8 cellular contexts compared by ENCODE assay signal in genomic region chr4:175947117-175947722, GRCh38.
DNase-seq lines count a peak whose midpoint lies in the region; ATAC-seq, FAIRE-seq and TF ChIP-seq lines count a peak whose summit lies in the region.

No MANE protein-coding gene starts in this region.

- no peak overlapping the region for H3K27ac ChIP-seq in gastrocnemius medialis

- H3K36me3 ChIP-seq in gastrocnemius medialis = no peaks in the 10 kb centered on the region

- FAIRE-seq in A204.1 (lab: Jason Lieb, UNC) (peak; percentile 99), endometrium (lab: Jason Lieb, UNC) (peak; percentile 98)

- no peaks in the 10 kb centered on the region for H3K9me3 ChIP-seq in gastrocnemius medialis

- DNase-seq in GM13976 (ENCODE audit: low spot score) (peak; percentile 22), NCI-H774 (lab: John Stamatoyannopoulos, UW) (peak; percentile 1), gastrocnemius medialis (no peak), NCI-H2029 (lab: John Stamatoyannopoulos, UW) (no peak), sciatic nerve (ENCODE audit: low spot score) (no peak)

- no peaks in the 10 kb centered on the region for H3K4me1 ChIP-seq in gastrocnemius medialis

- no peak overlapping the region for H3K4me3 ChIP-seq in gastrocnemius medialis

- TF ChIP-seq CTCF in GM13976 (IDR thresholded peaks at IDR 0.05; ENCODE audit: borderline replicate concordance, control extremely low read depth, extremely low read depth, insufficient read depth, missing control alignments) (peak; percentile 21), gastrocnemius medialis (IDR thresholded peaks at IDR 0.05 in 4 of 5, conservative IDR thresholded peaks at IDR 0.05 in 1 of 5) (peak in 4 of 5 experiments; percentile 8 to 56 (median 36))

- no peaks in the 10 kb centered on the region for H3K27me3 ChIP-seq in gastrocnemius medialis

- intact Hi-C loops in gastrocnemius medialis (cut with DNase I; ENCODE audit: low total_unique reads) = no loop called here
- intact Hi-C loops in sciatic nerve (cut with DNase I) = no loop called here

- in situ Hi-C loops in GM13976 (cut with MboI; ENCODE audit: low sequenced_read_pairs, unreplicated experiment) (no loop called here), gastrocnemius medialis (cut with MboI; ENCODE audit: low sequenced_read_pairs in 4 of 4) (loop anchor here in 1 of 4 donors (25.0 kb wide), 1 partner anchor 390 kb away; no protein-coding TSS in a partner anchor)

- ATAC-seq in gastrocnemius medialis = no peak
- no peak for ATAC-seq in GM21717 (IDR thresholded peaks at IDR 0.05; ENCODE audit: unreplicated experiment)
- no peak for ATAC-seq in sciatic nerve

- TF ChIP-seq POLR2A in gastrocnemius medialis (IDR thresholded peaks at IDR 0.05) = no peak

Comparison
In these comparisons a context has a peak if more than half of its experiments do, and no peak if none do; other contexts are left out.
1. DNase-seq: peak in GM13976 (single experiment) and NCI-H774 (single experiment); none in gastrocnemius medialis (0 of 2), NCI-H2029 (single experiment) and sciatic nerve (single experiment).